8 cellular contexts compared by ENCODE assay signal in genomic region chr5:611731-612486, GRCh38. TPM values are rescaled to one million over a fixed set of nuclear protein-coding genes. Genes with fewer than 3 reads are reported as not detected.
DNase-seq lines count a peak whose midpoint lies in the region; ATAC-seq and TF ChIP-seq lines count a peak whose summit lies in the region.

TSS of gene CEP72 (plus strand) at chr5:612340. CDS start at chr5:612362, 22 bp downstream.

- H3K79me2 ChIP-seq in trophoblast cell (ENCODE audit: control insufficient read depth, insufficient read depth, low read length, poor library complexity) = peaks cover 5% of the 10 kb centered on the region

- H4K91ac ChIP-seq in trophoblast cell (ENCODE audit: low read depth, low read length) = peak within 1 kb of the TSS; percentile 73

- peak within 1 kb of the TSS; percentile 94 for H3K4me2 ChIP-seq in trophoblast cell (ENCODE audit: low read length)

- no CpG with 5 or more reads among the region's 72 CpGs for WGBS in trophoblast cell (ENCODE audit: extremely low coverage, insufficient coverage, insufficient read length)
- WGBS in tibial nerve, 2 donors = 0 to 3% methylated on average over 6 to 29 of the region's 72 CpGs

- H3K36me3 ChIP-seq in cardiac muscle cell (no peaks in the 10 kb centered on the region), trophoblast cell (ENCODE audit: control insufficient read depth in 1 of 2, insufficient read depth in 2 of 2, low read length in 2 of 2) (peaks cover 0 to 6% of the 10 kb centered on the region in 2 experiments), tibial nerve (peaks cover 0 to 4% (median 0%) of the 10 kb centered on the region in 3 donors)

- peaks cover 43% of the 10 kb centered on the region for H3K4me1 Mint-ChIP-seq in activated naive CD8-positive, alpha-beta T cell treated with anti-CD3 and anti-CD28 coated beads for 36 hours

- H3K4ac ChIP-seq in trophoblast cell (ENCODE audit: low read depth, low read length) = peak within 1 kb of the TSS; percentile 50

- peak within 1 kb of the TSS; percentile 65 for H2BK120ac ChIP-seq in trophoblast cell (ENCODE audit: insufficient read depth, low read length, poor library complexity)

- no peak within 1 kb of the TSS for H2BK5ac ChIP-seq in trophoblast cell (ENCODE audit: low read depth, low read length, poor library complexity)

- peak in 1 of 2 donors; percentile 38 for TF ChIP-seq EP300 in tibial nerve (IDR thresholded peaks at IDR 0.05)

- H3K27ac Mint-ChIP-seq in activated naive CD8-positive, alpha-beta T cell treated with anti-CD3 and anti-CD28 coated beads for 36 hours = peak within 1 kb of the TSS; percentile 80

- H3K4me3 ChIP-seq in GM08714 (ENCODE audit: low read length) = peak within 1 kb of the TSS; percentile 98
- H3K4me3 ChIP-seq in cardiac muscle cell = peak within 1 kb of the TSS; percentile 90
- peak within 1 kb of the TSS; percentile 89 for H3K4me3 ChIP-seq in trophoblast cell (ENCODE audit: low read depth, low read length)
- H3K4me3 ChIP-seq in tibial nerve = peak within 1 kb of the TSS; percentile 54 to 92 (median 55)

- peak within 1 kb of the TSS; percentile 94 for H2AFZ ChIP-seq in trophoblast cell (ENCODE audit: insufficient read depth, low read length, poor library complexity)

- peaks cover 6% of the 10 kb centered on the region for H3K79me1 ChIP-seq in trophoblast cell (ENCODE audit: low read length)

- H4K8ac ChIP-seq in trophoblast cell (ENCODE audit: low read depth, low read length) = peak within 1 kb of the TSS; percentile 73

- peak within 1 kb of the TSS; percentile 85 for H4K12ac ChIP-seq in trophoblast cell (ENCODE audit: low read depth, low read length)

- H2AK5ac ChIP-seq in trophoblast cell (ENCODE audit: low read length) = no peak within 1 kb of the TSS

- peak within 1 kb of the TSS; percentile 74 for H3K9ac ChIP-seq in trophoblast cell (ENCODE audit: low read length)

- peak within 1 kb of the TSS; percentile 87 for H3K18ac ChIP-seq in trophoblast cell (ENCODE audit: low read length)

- H3K14ac ChIP-seq in trophoblast cell (ENCODE audit: low read length) = peak within 1 kb of the TSS; percentile 83

- no peak within 1 kb of the TSS for H2BK12ac ChIP-seq in trophoblast cell (ENCODE audit: low read length)

- peaks cover 8% of the 10 kb centered on the region for H3K9me3 Mint-ChIP-seq in activated naive CD8-positive, alpha-beta T cell treated with anti-CD3 and anti-CD28 coated beads for 36 hours

- ATAC-seq in HG02571 (IDR thresholded peaks at IDR 0.05; ENCODE audit: unreplicated experiment) = peak; percentile 87

- H3K27ac ChIP-seq in cardiac muscle cell = no peak within 1 kb of the TSS
- no peak within 1 kb of the TSS for H3K27ac ChIP-seq in trophoblast cell (ENCODE audit: low read depth, low read length)
- peak within 1 kb of the TSS in 3 of 4 donors; percentile 22 to 87 (median 63) for H3K27ac ChIP-seq in tibial nerve

- no peaks in the 10 kb centered on the region for H3K4me1 ChIP-seq in cardiac muscle cell (ENCODE audit: low read depth)
- H3K4me1 ChIP-seq in trophoblast cell (ENCODE audit: control insufficient read depth in 1 of 2, insufficient read depth in 2 of 2, low read length in 2 of 2) = peaks cover 5% of the 10 kb centered on the region in 2 experiments
- peaks cover 0 to 33% (median 11%) of the 10 kb centered on the region in 4 donors for H3K4me1 ChIP-seq in tibial nerve

- H3K9me3 ChIP-seq in cardiac muscle cell (ENCODE audit: low read depth) (no peaks in the 10 kb centered on the region), trophoblast cell (ENCODE audit: insufficient read depth, low read depth, low read length) (peaks cover 16% of the 10 kb centered on the region), tibial nerve (no peaks in the 10 kb centered on the region)

- TF ChIP-seq POLR2A in tibial nerve (IDR thresholded peaks at IDR 0.05) = no peak

- no peaks in the 10 kb centered on the region for H3K27me3 ChIP-seq in cardiac muscle cell
- H3K27me3 ChIP-seq in trophoblast cell (ENCODE audit: insufficient read depth, low read length) = no peaks in the 10 kb centered on the region
- peaks cover 0 to 11% of the 10 kb centered on the region in 2 donors for H3K27me3 ChIP-seq in tibial nerve

- peak within 1 kb of the TSS; percentile 94 for H3K4me3 Mint-ChIP-seq in activated naive CD8-positive, alpha-beta T cell treated with anti-CD3 and anti-CD28 coated beads for 36 hours

- TF ChIP-seq CTCF in cardiac muscle cell (IDR thresholded peaks at IDR 0.05; ENCODE audit: low read depth, low read length) = no peak
- TF ChIP-seq CTCF in tibial nerve (IDR thresholded peaks at IDR 0.05) = no peak

- peaks cover 30% of the 10 kb centered on the region for H3K36me3 Mint-ChIP-seq in activated naive CD8-positive, alpha-beta T cell treated with anti-CD3 and anti-CD28 coated beads for 36 hours

- DNase-seq in NCI-H1092 treated with DMSO at 0.1 percent for 48 hours (lab: John Stamatoyannopoulos, UW) = peak; percentile 80
- peak; percentile 47 to 82 for DNase-seq in SW 1271 (lab: John Stamatoyannopoulos, UW)
- DNase-seq in activated naive CD8-positive, alpha-beta T cell treated with anti-CD3 and anti-CD28 coated beads for 36 hours = peak; percentile 92
- DNase-seq in cardiac muscle cell (ENCODE audit: low read depth in 1 of 2, low spot score in 1 of 2) = peak; percentile 90 to 94
- DNase-seq in trophoblast cell = peak; percentile 82 to 90
- DNase-seq in tibial nerve (ENCODE audit: low spot score in 2 of 2) = peak; percentile 77 to 78

- H3K23ac ChIP-seq in trophoblast cell (ENCODE audit: low read length) = peak within 1 kb of the TSS; percentile 33

- H3K27me3 Mint-ChIP-seq in activated naive CD8-positive, alpha-beta T cell treated with anti-CD3 and anti-CD28 coated beads for 36 hours = peaks cover 11% of the 10 kb centered on the region

RNA-seq across cellular contexts. Expression of gene CEP72, which starts in this region (rescaled TPM):
- 10 to 100 TPM; 21.9 to 23.8 TPM for total RNA-seq in activated naive CD8-positive, alpha-beta T cell treated with anti-CD3 and anti-CD28 coated beads for 36 hours
- total RNA-seq in cardiac muscle cell = 3.5 and 8.5 TPM in 2 replicates
- 6.6 and 9.0 TPM in 2 replicates for polyA plus RNA-seq in cardiac muscle cell
- 6.8 and 7.2 TPM in 2 replicates for polyA plus RNA-seq in trophoblast cell (2013)
- total RNA-seq in tibial nerve = 1 to 10 TPM; 3.3 to 6.6 (median 5.0) TPM

Comparison
In these comparisons a context has a peak if more than half of its experiments do, and no peak if none do; other contexts are left out.
1. H3K27ac ChIP-seq: peak in tibial nerve (3 of 4); none in cardiac muscle cell (single experiment) and trophoblast cell (single experiment).
2. Peak in every context shown above with its lines, with median percentiles within 50 percentile points of each other: H3K4me3 ChIP-seq and DNase-seq.